10 cellular contexts compared by ENCODE assay signal in the genomic region with DNA sequence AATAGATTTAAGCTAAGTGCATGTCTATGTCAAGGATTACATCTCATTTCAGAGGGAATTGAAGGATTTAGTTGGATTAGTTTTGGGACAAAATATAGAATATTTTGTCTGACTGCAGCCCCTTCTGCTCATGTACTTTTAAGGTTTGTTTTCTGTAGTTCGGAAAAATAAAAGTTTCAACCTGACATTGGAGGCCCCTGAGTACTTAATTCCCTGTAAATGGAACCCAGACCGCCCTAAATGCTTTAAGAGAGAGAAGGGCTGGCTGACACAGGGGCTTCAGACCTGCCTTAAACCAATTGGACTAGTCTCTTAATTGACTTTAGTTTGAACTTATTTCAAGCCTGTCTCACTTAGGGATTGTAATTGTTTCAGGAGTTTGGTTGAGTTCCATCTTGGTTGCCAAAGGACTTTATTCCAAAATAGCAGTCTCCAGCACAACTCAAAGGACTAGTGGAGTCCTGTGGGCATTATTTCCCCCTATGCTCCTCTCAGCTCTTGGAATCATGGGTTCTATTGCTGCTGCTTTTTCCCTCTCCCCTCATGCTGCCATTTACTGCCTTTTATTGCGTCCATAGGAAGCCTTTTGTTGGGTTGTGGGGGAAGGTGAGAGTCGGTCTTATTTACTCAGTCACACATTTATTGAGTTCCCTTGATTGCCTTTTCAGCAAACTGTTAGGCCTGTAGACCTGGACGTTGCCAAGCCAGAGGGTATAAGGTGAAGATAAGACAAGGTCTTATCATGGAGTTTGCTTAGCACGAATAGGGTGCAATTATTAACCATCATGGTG. TPM values are rescaled to one million over a fixed set of nuclear protein-coding genes. Genes with fewer than 3 reads are reported as not detected.
DNase-seq lines count a peak whose midpoint lies in the region; ATAC-seq, FAIRE-seq and TF ChIP-seq lines count a peak whose summit lies in the region.
"Had no signal": no experiment of that assay in that cellular context is flagged by ENCODE, and none has a peak within 500 bp of the region (broad histone marks: within the 10 kb centered on the region; RNA-seq: fewer than 3 reads in every experiment).

No MANE protein-coding gene starts in this region.

- no peak overlapping the region for H2AFZ ChIP-seq in OCI-LY1 (ENCODE audit: low read length)

- FAIRE-seq in frontal cortex (lab: Jason Lieb, UNC), result no peak

- no peaks in the 10 kb centered on the region for H3K9me3 Mint-ChIP-seq in activated naive CD8-positive, alpha-beta T cell (ENCODE audit: low read depth)
- no peaks in the 10 kb centered on the region for H3K9me3 Mint-ChIP-seq in activated naive CD8-positive, alpha-beta T cell treated with anti-CD3 and anti-CD28 coated beads for 36 hours
- H3K9me3 Mint-ChIP-seq: activated T-helper 1 cell treated with anti-CD3 and anti-CD28 coated beads, Interleukin-12 subunit alpha, Interleukin-12 subunit beta, Interleukin-2, Interleukin-4 antibody, amounts not matched to agents 30 ng/mL and 10 ng/mL and 1 ng/mL, durations not matched to agents 14 hours and 24 hours and 36 hours had no signal

- intact Hi-C loops in tibial artery (cut with DNase I; ENCODE audit: low total_unique reads), result loop anchor here (2.0 kb wide), 2 partner anchors 42 to 98 kb away; partner anchors contain the start of gene HLA-DMB

- H3K36me3 Mint-ChIP-seq in activated naive CD8-positive, alpha-beta T cell, result no peaks in the 10 kb centered on the region
- peaks cover 39% of the 10 kb centered on the region for H3K36me3 Mint-ChIP-seq in activated naive CD8-positive, alpha-beta T cell treated with anti-CD3 and anti-CD28 coated beads for 36 hours

- H3K9me2 ChIP-seq in OCI-LY1 (ENCODE audit: low read depth, low read length), result no peaks in the 10 kb centered on the region

- H4K20me1 ChIP-seq in OCI-LY1 (ENCODE audit: insufficient read depth, low read length), result no peaks in the 10 kb centered on the region

- peaks cover 47% of the 10 kb centered on the region for H3F3A ChIP-seq in OCI-LY1 (ENCODE audit: insufficient read depth, low read length)

- H3K27ac ChIP-seq in OCI-LY1 (ENCODE audit: low read depth, low read length, poor library complexity, severe bottlenecking), result peak overlapping the region; percentile 75
- peak overlapping the region in 3 of 4 donors; percentile 32 to 50 (median 46) for H3K27ac ChIP-seq in gastroesophageal sphincter
- peak overlapping the region; percentile 20 to 35 for H3K27ac ChIP-seq in tibial artery

- TF ChIP-seq EP300 in gastroesophageal sphincter (IDR thresholded peaks at IDR 0.05), result no peak

- TF ChIP-seq CTCF in OCI-LY1 (IDR thresholded peaks at IDR 0.05; ENCODE audit: low read length) (no peak), gastroesophageal sphincter (IDR thresholded peaks at IDR 0.05) (no peak), tibial artery (IDR thresholded peaks at IDR 0.05) (no peak)

- peak overlapping the region; percentile 4 for H3K27ac Mint-ChIP-seq in activated naive CD8-positive, alpha-beta T cell
- H3K27ac Mint-ChIP-seq in activated naive CD8-positive, alpha-beta T cell treated with anti-CD3 and anti-CD28 coated beads for 36 hours, result no peak overlapping the region

- WGBS in gastroesophageal sphincter (ENCODE audit: low coverage in 1 of 2), 2 donors, result 40 to 43% methylated on average over 1 to 6 of the region's 6 CpGs

- no peak overlapping the region for H3K4me3 Mint-ChIP-seq in activated naive CD8-positive, alpha-beta T cell
- H3K4me3 Mint-ChIP-seq in activated naive CD8-positive, alpha-beta T cell treated with anti-CD3 and anti-CD28 coated beads for 36 hours, result no peak overlapping the region
- H3K4me3 Mint-ChIP-seq: activated T-helper 1 cell treated with anti-CD3 and anti-CD28 coated beads, Interleukin-12 subunit alpha, Interleukin-12 subunit beta, Interleukin-2, Interleukin-4 antibody, amounts not matched to agents 30 ng/mL and 10 ng/mL and 1 ng/mL, durations not matched to agents 14 hours and 24 hours and 36 hours had no signal

- no peak overlapping the region for H3K4me2 ChIP-seq in OCI-LY1 (ENCODE audit: low read length)

- no peaks in the 10 kb centered on the region for H3K79me2 ChIP-seq in OCI-LY1 (ENCODE audit: insufficient read depth, low read length)

- H3K36me3 ChIP-seq in OCI-LY1 (ENCODE audit: insufficient read depth, low read length) (peaks cover 58% of the 10 kb centered on the region), gastroesophageal sphincter (peaks cover 2 to 41% of the 10 kb centered on the region in 2 donors), tibial artery (peaks cover 40 to 41% (median 41%) of the 10 kb centered on the region in 3 donors)

- peak in 1 of 2 donors; percentile 1 for TF ChIP-seq POLR2A in gastroesophageal sphincter (IDR thresholded peaks at IDR 0.05)

- peaks cover 25% of the 10 kb centered on the region for H3K4me1 Mint-ChIP-seq in activated naive CD8-positive, alpha-beta T cell (ENCODE audit: low read depth)
- H3K4me1 Mint-ChIP-seq in activated naive CD8-positive, alpha-beta T cell treated with anti-CD3 and anti-CD28 coated beads for 36 hours, result peaks cover 36% of the 10 kb centered on the region

- no peaks in the 10 kb centered on the region for H3K27me3 ChIP-seq in OCI-LY1 (ENCODE audit: insufficient read depth, low read length)
- H3K27me3 ChIP-seq in gastroesophageal sphincter, result no peaks in the 10 kb centered on the region
- no peaks in the 10 kb centered on the region for H3K27me3 ChIP-seq in tibial artery

- no peaks in the 10 kb centered on the region for H3K9me3 ChIP-seq in OCI-LY1 (ENCODE audit: low read length)
- H3K9me3 ChIP-seq in gastroesophageal sphincter, result no peaks in the 10 kb centered on the region
- H3K9me3 ChIP-seq in tibial artery, result no peaks in the 10 kb centered on the region

- H3K27me3 Mint-ChIP-seq in activated naive CD8-positive, alpha-beta T cell, result no peaks in the 10 kb centered on the region
- H3K27me3 Mint-ChIP-seq in activated naive CD8-positive, alpha-beta T cell treated with anti-CD3 and anti-CD28 coated beads for 36 hours, result no peaks in the 10 kb centered on the region

- no peak overlapping the region for H3K9ac ChIP-seq in OCI-LY1 (ENCODE audit: low read length)

- H3K4me3 ChIP-seq in OCI-LY1 (ENCODE audit: low read depth, low read length, poor library complexity, severe bottlenecking) (no peak overlapping the region), gastroesophageal sphincter (no peak overlapping the region), tibial artery (no peak overlapping the region)

- DNase-seq in activated naive CD8-positive, alpha-beta T cell treated with anti-CD3 and anti-CD28 coated beads for 36 hours, result no peak
- no peak for DNase-seq in tibial artery
- DNase-seq in amniotic stem cell (lab: John Stamatoyannopoulos, UW), result no peak
- no peak for DNase-seq in frontal cortex (ENCODE audit: low spot score in 2 of 2)
- DNase-seq: Kasumi-1 had no signal

- ATAC-seq in gastroesophageal sphincter (no peak), GM19351 (IDR thresholded peaks at IDR 0.05; ENCODE audit: unreplicated experiment) (no peak)

- peaks cover 4% of the 10 kb centered on the region for H3K4me1 ChIP-seq in OCI-LY1 (ENCODE audit: insufficient read depth, low read length, severe bottlenecking)
- H3K4me1 ChIP-seq in gastroesophageal sphincter, result peaks cover 0 to 61% (median 2%) of the 10 kb centered on the region in 3 donors
- H3K4me1 ChIP-seq in tibial artery, result peaks cover 0 to 8% (median 6%) of the 10 kb centered on the region in 4 donors

RNA-seq across cellular contexts. Expression of gene BRD2, which starts 14.5 kb away (rescaled TPM):
- total RNA-seq in activated naive CD8-positive, alpha-beta T cell treated with anti-CD3 and anti-CD28 coated beads for 36 hours, result 100 to 1,000 TPM; 298 to 335 TPM
- 100 to 1,000 TPM; 107 to 154 (median 124) TPM for total RNA-seq in gastroesophageal sphincter
- 55.8 TPM for total RNA-seq in frontal cortex

RNA-seq across cellular contexts. Expression of gene HLA-DOA, which starts 26.5 kb away (rescaled TPM):
- 1 to 10 TPM; 9.8 to 9.9 TPM for total RNA-seq in activated naive CD8-positive, alpha-beta T cell treated with anti-CD3 and anti-CD28 coated beads for 36 hours
- total RNA-seq in gastroesophageal sphincter (1 to 10 TPM; 1.1 to 4.4 (median 1.8) TPM), frontal cortex (0.82 TPM)

RNA-seq across cellular contexts. Expression of gene HLA-DMA, which starts 30.0 kb away (rescaled TPM):
- 10 to 100 TPM; 15.8 to 16.9 TPM for total RNA-seq in activated naive CD8-positive, alpha-beta T cell treated with anti-CD3 and anti-CD28 coated beads for 36 hours
- total RNA-seq in gastroesophageal sphincter (10 to 100 TPM in 2 of 4 donors, 1 to 10 TPM in 2; 5.8 to 43.8 (median 15.8) TPM), frontal cortex (0.82 TPM)

RNA-seq across cellular contexts. Expression of gene HLA-DMB, which starts 42.1 kb away (rescaled TPM):
- total RNA-seq in activated naive CD8-positive, alpha-beta T cell treated with anti-CD3 and anti-CD28 coated beads for 36 hours, result 1 to 10 TPM; 4.6 to 6.1 TPM
- total RNA-seq in gastroesophageal sphincter (10 to 100 TPM in 2 of 4 donors, 1 to 10 TPM in 2; 7.3 to 26.0 (median 11.6) TPM), frontal cortex (0.82 TPM)
